ENCODE assay signal across 18 cellular contexts in genomic region chr21:42971897-42972275, GRCh38. TPM values are rescaled to one million over a fixed set of nuclear protein-coding genes. Genes with fewer than 3 reads are reported as not detected.
DNase-seq lines count a peak whose midpoint lies in the region; ATAC-seq and TF ChIP-seq lines count a peak whose summit lies in the region.
"Had no signal": no experiment of that assay in that cellular context is flagged by ENCODE, and none has a peak within 500 bp of the region (broad histone marks: within the 10 kb centered on the region; RNA-seq: fewer than 3 reads in every experiment).

No MANE protein-coding gene starts in this region.

- in situ Hi-C loops in mammary epithelial cell (cut with MboI; ENCODE audit: low sequenced_read_pairs in 2 of 2): loop anchor here in 1 of 2 donors (10.0 kb wide), 1 partner anchor 47 kb away; the partner anchor contains the start of gene ERVH48-1

- intact Hi-C loops in mammary epithelial cell (cut with micrococcal nuclease) (no loop called here), cardiac septum (cut with DNase I) (loop anchor here (5.0 kb wide), 1 partner anchor 80 kb away; the partner anchor contains the start of gene NDUFV3)
- intact Hi-C loops in activated T-helper 2 cell treated with anti-CD3 and anti-CD28 coated beads, Interferon-gamma antibody, Interleukin-2, Interleukin-4, amounts not matched to agents 10 μg/mL and 5 μg/mL and 100 μg/mL, durations not matched to agents 14 hours and 24 hours and 36 hours (cut with micrococcal nuclease): loop anchor here (10.0 kb wide), 1 partner anchor 683 kb away; the partner anchor contains the start of genes HSF2BP and RRP1B

- no CpG with 5 or more reads among the region's 3 CpGs for WGBS in mammary epithelial cell (ENCODE audit: low coverage, missing lambda C conversion rate)
- whole genome bisulfite sequencing in upper lobe of left lung, 2 donors: 60 to 66% methylated on average over 1 to 3 of the region's 3 CpGs

- H3K9me3 Mint-ChIP-seq in activated T-helper 2 cell treated with anti-CD3 and anti-CD28 coated beads, Interferon-gamma antibody, Interleukin-2, Interleukin-4, amounts not matched to agents 10 μg/mL and 5 μg/mL and 100 μg/mL, durations not matched to agents 14 hours and 24 hours and 36 hours: no peaks in the 10 kb centered on the region
- H3K9me3 Mint-ChIP-seq: stimulated activated naive CD8-positive, alpha-beta T cell treated with anti-CD3 and anti-CD28 coated beads, Interleukin-15, Interleukin-2, amounts not matched to agents 100 ng/mL and 50 ng/mL, for 24 hours had no signal

- no peak for TF ChIP-seq CTCF in mammary epithelial cell (conservative IDR thresholded peaks at IDR 0.05 in 1 of 2, IDR thresholded peaks at IDR 0.05 in 1 of 2; ENCODE audit: extremely low read depth in 1 of 2, insufficient read depth in 1 of 2, low read depth in 1 of 2, low read length in 2 of 2)
- no peak for TF ChIP-seq CTCF in upper lobe of left lung (IDR thresholded peaks at IDR 0.05)

- H3K27ac ChIP-seq in mammary epithelial cell (ENCODE audit: insufficient read depth, low read depth, low read length) (no peak overlapping the region), upper lobe of left lung (peak overlapping the region; percentile 46 to 74 (median 66))

- CTCF ChIA-PET in mammary epithelial cell (lab: Charles Lee; ENCODE audit: low non-redundant PET): no interaction called here

- dilution Hi-C loops in mammary epithelial cell (cut with HindIII; ENCODE audit: low sequenced_read_pairs): no loop called here

- no TSS peak for BruUV-seq in mammary epithelial cell (replicated peaks; lab: Mats Ljungman, UMichigan)

- no peaks in the 10 kb centered on the region for H3K27me3 ChIP-seq in mammary epithelial cell (ENCODE audit: insufficient read depth, low read length)
- H3K27me3 ChIP-seq in upper lobe of left lung: no peaks in the 10 kb centered on the region
- H3K27me3 ChIP-seq: esophagus squamous epithelium had no signal

- no peak overlapping the region for H3K27ac Mint-ChIP-seq in activated T-helper 2 cell treated with anti-CD3 and anti-CD28 coated beads, Interferon-gamma antibody, Interleukin-2, Interleukin-4, amounts not matched to agents 10 μg/mL and 5 μg/mL and 100 μg/mL, durations not matched to agents 14 hours and 24 hours and 36 hours
- H3K27ac Mint-ChIP-seq: stimulated activated naive CD8-positive, alpha-beta T cell treated with anti-CD3 and anti-CD28 coated beads, Interleukin-15, Interleukin-2, amounts not matched to agents 100 ng/mL and 50 ng/mL, for 24 hours had no signal

- TF ChIP-seq POLR2A in upper lobe of left lung (IDR thresholded peaks at IDR 0.05): no peak

- H3K4me1 ChIP-seq in mammary epithelial cell (ENCODE audit: insufficient read depth, low read length) (peaks cover 17% of the 10 kb centered on the region), upper lobe of left lung (peaks cover 17 to 34% (median 27%) of the 10 kb centered on the region in 4 donors)

- H3K79me2 ChIP-seq in mammary epithelial cell (ENCODE audit: insufficient read depth, low read length): peaks cover 18% of the 10 kb centered on the region

- H3K4me2 ChIP-seq in mammary epithelial cell (ENCODE audit: insufficient read depth, low read depth, low read length): no peak overlapping the region

- H3K36me3 Mint-ChIP-seq in activated T-helper 2 cell treated with anti-CD3 and anti-CD28 coated beads, Interferon-gamma antibody, Interleukin-2, Interleukin-4, amounts not matched to agents 10 μg/mL and 5 μg/mL and 100 μg/mL, durations not matched to agents 14 hours and 24 hours and 36 hours (ENCODE audit: low read depth): peaks cover 7% of the 10 kb centered on the region

- H3K27me3 Mint-ChIP-seq in activated T-helper 2 cell treated with anti-CD3 and anti-CD28 coated beads, Interferon-gamma antibody, Interleukin-2, Interleukin-4, amounts not matched to agents 10 μg/mL and 5 μg/mL and 100 μg/mL, durations not matched to agents 14 hours and 24 hours and 36 hours (ENCODE audit: low read depth): no peaks in the 10 kb centered on the region
- H3K27me3 Mint-ChIP-seq: stimulated activated naive CD8-positive, alpha-beta T cell treated with anti-CD3 and anti-CD28 coated beads, Interleukin-15, Interleukin-2, amounts not matched to agents 100 ng/mL and 50 ng/mL, for 24 hours had no signal

- peak overlapping the region; percentile 26 for H2AFZ ChIP-seq in mammary epithelial cell (ENCODE audit: low read depth, low read length)

- H3K4me3 Mint-ChIP-seq in activated T-helper 2 cell treated with anti-CD3 and anti-CD28 coated beads, Interferon-gamma antibody, Interleukin-2, Interleukin-4, amounts not matched to agents 10 μg/mL and 5 μg/mL and 100 μg/mL, durations not matched to agents 14 hours and 24 hours and 36 hours (ENCODE audit: low read depth): no peak overlapping the region
- H3K4me3 Mint-ChIP-seq: stimulated activated naive CD8-positive, alpha-beta T cell treated with anti-CD3 and anti-CD28 coated beads, Interleukin-15, Interleukin-2, amounts not matched to agents 100 ng/mL and 50 ng/mL, for 24 hours had no signal

- no peak overlapping the region for H3K4me3 ChIP-seq in mammary epithelial cell (replicated peaks in 1 of 3; ENCODE audit: insufficient read depth in 1 of 3, low read depth in 2 of 3, low read length in 3 of 3)
- H3K4me3 ChIP-seq in upper lobe of left lung: no peak overlapping the region
- H3K4me3 ChIP-seq: esophagus squamous epithelium, lung had no signal

- peak; percentile 13 for DNase-seq in NCI-H510A treated with DMSO at 0.1 percent for 48 hours (lab: John Stamatoyannopoulos, UW)
- DNase-seq in NCI-H510A (lab: John Stamatoyannopoulos, UW): no peak
- no peak for DNase-seq in mammary epithelial cell
- peak; percentile 81 for DNase-seq in mesenteric fat pad (ENCODE audit: low spot score)
- no peak for DNase-seq in upper lobe of left lung
- DNase-seq in SW480 (ENCODE audit: low spot score): no peak
- DNase-seq in activated T-helper 2 cell treated with anti-CD3 and anti-CD28 coated beads, Interferon-gamma antibody, Interleukin-2, Interleukin-4, amounts not matched to agents 10 μg/mL and 5 μg/mL and 100 μg/mL, durations not matched to agents 14 hours and 24 hours and 36 hours (ENCODE audit: low spot score): no peak
- no peak for DNase-seq in cardiac septum (ENCODE audit: low spot score)
- DNase-seq: 8988T, activated gamma-delta T cell treated with Interleukin-2 at 50 U/mL for 16 hours, esophagus squamous epithelium, MM.1S, NCI-H2081, NCI-H82, occipital lobe had no signal

- H3K9me3 ChIP-seq in mammary epithelial cell (replicated peaks; ENCODE audit: insufficient read depth, low read length): no peaks in the 10 kb centered on the region
- no peaks in the 10 kb centered on the region for H3K9me3 ChIP-seq in upper lobe of left lung
- H3K9me3 ChIP-seq: esophagus squamous epithelium had no signal

- no peak for ATAC-seq in upper lobe of left lung (ENCODE audit: low FRiP score in 2 of 2)

- H3K36me3 ChIP-seq in mammary epithelial cell (ENCODE audit: insufficient read depth, low read length) (peaks cover 2% of the 10 kb centered on the region), upper lobe of left lung (no peaks in the 10 kb centered on the region)
- H3K36me3 ChIP-seq: esophagus squamous epithelium had no signal

- H4K20me1 ChIP-seq in mammary epithelial cell (ENCODE audit: insufficient read depth, low read length): no peaks in the 10 kb centered on the region

- H3K4me1 Mint-ChIP-seq in activated T-helper 2 cell treated with anti-CD3 and anti-CD28 coated beads, Interferon-gamma antibody, Interleukin-2, Interleukin-4, amounts not matched to agents 10 μg/mL and 5 μg/mL and 100 μg/mL, durations not matched to agents 14 hours and 24 hours and 36 hours (ENCODE audit: low read depth): peaks cover 12% of the 10 kb centered on the region

- TF ChIP-seq EP300 in upper lobe of left lung (IDR thresholded peaks at IDR 0.05): no peak

- H3K9ac ChIP-seq in mammary epithelial cell (ENCODE audit: insufficient read depth, low read length): no peak overlapping the region

RNA-seq across cellular contexts. Expression of gene PKNOX1, which starts 2.5 kb away (rescaled TPM):
- total RNA-seq in mammary epithelial cell (10 to 100 TPM; 13.3 to 18.3 TPM), mesenteric fat pad (18.1 TPM), upper lobe of left lung (10 to 100 TPM in 5 of 6 donors, 1 to 10 TPM in 1; 9.7 to 54.5 (median 11.5) TPM), cardiac septum (11.3 TPM)
- 21.1 TPM for polyA plus RNA-seq in mammary epithelial cell
- 21.9 TPM for polyA minus RNA-seq in mammary epithelial cell
- 25.6 and 26.9 TPM in 2 replicates for total RNA-seq in activated T-helper 2 cell treated with anti-CD3 and anti-CD28 coated beads, Interferon-gamma antibody, Interleukin-2, Interleukin-4, amounts not matched to agents 10 μg/mL and 5 μg/mL and 100 μg/mL, durations not matched to agents 14 hours and 24 hours and 36 hours

RNA-seq across cellular contexts. Expression of gene ERVH48-1, which starts 46.5 kb away (rescaled TPM):
- total RNA-seq in mammary epithelial cell (not detected), mesenteric fat pad (not detected), upper lobe of left lung (under 1 TPM in 4 of 6 donors, not detected in 2; 0.09 to 0.33 (median 0.15) TPM), cardiac septum (not detected)
- polyA plus RNA-seq in mammary epithelial cell: not detected
- not detected for polyA minus RNA-seq in mammary epithelial cell
- 0.21 and 0.30 TPM in 2 replicates for total RNA-seq in activated T-helper 2 cell treated with anti-CD3 and anti-CD28 coated beads, Interferon-gamma antibody, Interleukin-2, Interleukin-4, amounts not matched to agents 10 μg/mL and 5 μg/mL and 100 μg/mL, durations not matched to agents 14 hours and 24 hours and 36 hours
- total RNA-seq: occipital lobe, RPMI7951 had no signal

Comparison
In these comparisons a context has a peak if more than half of its experiments do, and no peak if none do; other contexts are left out.
1. DNase-seq: peak in NCI-H510A treated with DMSO at 0.1 percent for 48 hours (single experiment) and mesenteric fat pad (single experiment); none in NCI-H510A (single experiment), mammary epithelial cell (single experiment), upper lobe of left lung (0 of 2), SW480 (single experiment), activated T-helper 2 cell treated with anti-CD3 and anti-CD28 coated beads, Interferon-gamma antibody, Interleukin-2, Interleukin-4, amounts not matched to agents 10 μg/mL and 5 μg/mL and 100 μg/mL, durations not matched to agents 14 hours and 24 hours and 36 hours (single experiment) and cardiac septum (single experiment).